ENCODE assay signal across 8 cellular contexts in the genomic region with DNA sequence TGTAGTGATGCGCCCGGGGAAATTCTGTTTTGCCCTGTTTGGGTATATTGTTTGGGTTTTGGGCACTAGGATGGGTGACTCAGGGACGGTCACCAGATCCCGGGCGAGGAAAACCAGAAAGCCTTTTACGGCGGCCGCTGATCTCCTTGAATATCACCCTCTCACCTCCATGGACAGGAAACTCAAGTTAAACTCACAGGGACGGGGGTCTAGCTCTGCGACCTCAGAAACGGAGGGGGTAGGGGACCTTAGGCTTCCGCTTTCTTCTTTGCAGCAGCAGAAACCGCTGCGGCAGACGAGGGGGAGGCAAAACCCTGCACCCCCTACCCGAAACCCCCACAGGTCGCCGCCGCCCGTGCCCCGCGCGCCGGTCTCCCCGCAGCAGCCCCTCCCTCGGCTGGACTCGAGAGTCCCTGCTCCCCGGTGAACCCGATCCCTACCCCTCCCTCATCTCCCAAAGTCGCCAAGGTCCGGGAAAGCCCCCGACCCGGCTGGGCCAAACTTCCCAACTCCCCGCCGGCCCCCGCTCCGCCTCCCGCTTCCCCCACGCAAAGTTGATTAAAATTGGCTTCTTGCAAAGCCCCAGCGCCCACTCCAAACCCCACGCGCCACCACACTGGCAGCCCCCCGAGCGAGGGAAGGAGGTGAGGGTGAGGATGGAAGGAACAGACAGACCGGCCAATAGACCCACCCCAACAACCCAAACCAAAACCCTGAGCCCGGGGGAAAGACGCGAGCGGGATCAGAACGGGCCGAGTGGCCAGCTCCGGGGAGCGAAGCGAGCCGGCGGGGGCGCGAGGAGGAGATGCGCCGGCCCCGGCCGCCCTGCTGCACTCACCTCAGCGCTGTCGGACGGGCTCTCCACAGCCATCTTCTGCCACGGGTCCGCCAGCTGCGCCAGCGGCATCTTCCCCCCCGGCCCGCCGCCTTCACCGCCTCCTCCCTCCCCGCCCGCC.
DNase-seq lines count a peak whose midpoint lies in the region; ATAC-seq and TF ChIP-seq lines count a peak whose summit lies in the region.

No MANE protein-coding gene starts in this region.

- H3F3A ChIP-seq in Loucy (ENCODE audit: low read depth) = no peaks in the 10 kb centered on the region

- H3K4me3 ChIP-seq in Loucy (ENCODE audit: low read length, poor library complexity, severe bottlenecking) (peak overlapping the region; percentile 86), fibroblast of mammary gland (ENCODE audit: control insufficient read depth, low read depth, low read length) (peak overlapping the region; percentile 69)

- H3K9me3 Mint-ChIP-seq in nephron = peaks cover 3% of the 10 kb centered on the region

- peaks cover 53% of the 10 kb centered on the region for H3K79me2 ChIP-seq in Loucy (ENCODE audit: insufficient read depth, low read length)

- H3K9ac ChIP-seq in Loucy (ENCODE audit: low read depth, low read length, poor library complexity, severe bottlenecking) = peak overlapping the region; percentile 89

- no peaks in the 10 kb centered on the region for H3K36me3 Mint-ChIP-seq in nephron (ENCODE audit: low read depth)

- peaks cover 20% of the 10 kb centered on the region for H3K4me1 ChIP-seq in Loucy (ENCODE audit: insufficient read depth, low read length, poor library complexity, severe bottlenecking)

- H3K27me3 ChIP-seq in Loucy (ENCODE audit: insufficient read depth, low read length, poor library complexity, severe bottlenecking) = no peaks in the 10 kb centered on the region

- no peak overlapping the region for H2AFZ ChIP-seq in Loucy (ENCODE audit: low read length)

- TF ChIP-seq CTCF in Loucy (conservative IDR thresholded peaks at IDR 0.05; ENCODE audit: low read length) = no peak
- no peak for TF ChIP-seq CTCF in fibroblast of mammary gland (conservative IDR thresholded peaks at IDR 0.05; ENCODE audit: control insufficient read depth, insufficient read depth, low read depth, low read length)
- TF ChIP-seq CTCF in nephron (IDR thresholded peaks at IDR 0.05; ENCODE audit: unreplicated experiment in 3 of 3) = no peak

- H3K27ac Mint-ChIP-seq in nephron = peak overlapping the region; percentile 71 to 93 (median 79)

- H3K4me3 Mint-ChIP-seq in nephron = peak overlapping the region; percentile 88 to 94 (median 91)

- DNase-seq in ELR (ENCODE audit: low read depth) = peak; percentile 58
- peak; percentile 24 for DNase-seq in activated T-cell treated with anti-CD3 and anti-CD28 coated beads for 4 hours
- DNase-seq in fibroblast of mammary gland (ENCODE audit: low read depth) = no peak
- no peak for DNase-seq in NCI-H1694 treated with DMSO at 0.1 percent for 48 hours (lab: John Stamatoyannopoulos, UW)
- DNase-seq in NOMO-1 treated with DMSO at 0.1 percent for 48 hours (lab: John Stamatoyannopoulos, UW; ENCODE audit: unreplicated experiment) = no peak

- peak overlapping the region; percentile 96 for H3K4me2 ChIP-seq in Loucy (ENCODE audit: low read depth, low read length, poor library complexity, severe bottlenecking)

- H3K9me3 ChIP-seq in Loucy (ENCODE audit: insufficient read depth, low read depth, low read length) = no peaks in the 10 kb centered on the region

- H4K20me1 ChIP-seq in Loucy (ENCODE audit: insufficient read depth, low read length, poor library complexity, severe bottlenecking) = peaks cover 46% of the 10 kb centered on the region

- H3K4me1 Mint-ChIP-seq in nephron = peaks cover 14% of the 10 kb centered on the region

- H3K36me3 ChIP-seq in Loucy (ENCODE audit: insufficient read depth, low read length) = no peaks in the 10 kb centered on the region

- H3K9me2 ChIP-seq in Loucy (replicated peaks; ENCODE audit: low read depth, low read length) = no peaks in the 10 kb centered on the region

- peaks cover 9% of the 10 kb centered on the region for H3K27me3 Mint-ChIP-seq in nephron (ENCODE audit: low read depth)

- peak; percentile 10 for ATAC-seq in GM21825 (IDR thresholded peaks at IDR 0.05; ENCODE audit: unreplicated experiment)

Comparison
In these comparisons a context has a peak if more than half of its experiments do, and no peak if none do; other contexts are left out.
1. DNase-seq: peak in ELR (single experiment) and activated T-cell treated with anti-CD3 and anti-CD28 coated beads for 4 hours (single experiment); none in fibroblast of mammary gland (single experiment), NCI-H1694 treated with DMSO at 0.1 percent for 48 hours (single experiment) and NOMO-1 treated with DMSO at 0.1 percent for 48 hours (single experiment).